In the genomic region with DNA sequence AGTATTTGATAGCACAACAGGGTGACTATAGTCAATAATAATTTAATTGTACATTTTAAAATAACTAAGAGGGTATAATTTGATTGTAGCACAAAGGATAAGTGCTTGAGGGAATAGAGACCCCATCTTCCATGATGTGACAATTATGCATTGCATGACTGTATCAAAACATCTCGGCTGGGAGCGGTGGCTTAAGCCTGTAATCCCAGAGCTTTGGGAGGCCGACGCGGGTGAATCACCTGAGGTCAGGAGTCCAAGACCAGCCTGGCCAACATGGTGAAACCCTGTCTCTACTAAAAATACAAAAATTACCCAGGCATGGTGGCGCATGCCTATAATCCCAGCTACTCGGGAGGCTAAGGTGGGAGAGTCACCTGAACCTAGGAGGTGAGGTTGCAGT, we compare ENCODE assay signal across 7 cellular contexts. TPM values are rescaled to one million over a fixed set of nuclear protein-coding genes. Genes with fewer than 3 reads are reported as not detected.
"Had no signal": no experiment of that assay in that cellular context is flagged by ENCODE, and none has a peak within 500 bp of the region (broad histone marks: within the 10 kb centered on the region; RNA-seq: fewer than 3 reads in every experiment).

No MANE protein-coding gene starts in this region.

RNA-seq across cellular contexts. Expression of a gene that starts 38.3 kb away (rescaled TPM):
- total RNA-seq: OCI-LY7 had no signal

RNA-seq across cellular contexts. Expression of a gene that starts 44.5 kb away (rescaled TPM):
- total RNA-seq: LHCN-M2; OCI-LY7; Right ventricle myocardium inferior; RPMI7951; SK-MEL-5; T-cell; T-helper 1 cell treated with Interleukin-12 subunit alpha and Interleukin-12 subunit beta and Interleukin-4 antibody, amounts not matched to agents 30 ng/mL and 1 ng/mL, for 36 hours had no signal
